Comparison of ENCODE assay signal across 1 cellular context in the genomic region with DNA sequence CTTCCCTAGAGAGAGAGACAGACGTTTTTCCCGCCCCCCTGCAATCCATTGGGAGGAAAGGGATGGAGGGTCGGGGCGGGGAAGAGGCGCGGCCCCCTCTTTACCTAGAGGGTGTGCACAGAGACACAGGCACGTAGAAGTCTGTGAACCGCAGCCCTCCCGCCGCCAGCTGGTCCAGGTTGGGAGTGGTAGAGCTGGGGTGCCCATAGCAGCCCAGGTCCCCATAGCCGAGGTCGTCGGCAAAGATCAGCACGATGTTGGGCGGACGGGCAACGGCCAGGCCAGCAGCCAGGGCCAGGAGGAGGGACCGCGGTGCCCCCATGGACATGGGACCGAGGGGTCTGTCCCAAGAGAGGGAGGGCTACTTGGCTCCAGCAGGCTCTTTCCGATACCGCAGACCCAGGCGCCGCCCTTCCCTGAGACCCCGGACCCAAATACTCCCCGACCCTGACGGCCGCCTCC.
TF ChIP-seq lines count a peak whose summit lies in the region.

No MANE protein-coding gene starts in this region.

TF ChIP-seq in neural cell, 6 proteins besides CTCF, POLR2A, EP300 and RAD21:
- TF ChIP-seq, protein P1, sequence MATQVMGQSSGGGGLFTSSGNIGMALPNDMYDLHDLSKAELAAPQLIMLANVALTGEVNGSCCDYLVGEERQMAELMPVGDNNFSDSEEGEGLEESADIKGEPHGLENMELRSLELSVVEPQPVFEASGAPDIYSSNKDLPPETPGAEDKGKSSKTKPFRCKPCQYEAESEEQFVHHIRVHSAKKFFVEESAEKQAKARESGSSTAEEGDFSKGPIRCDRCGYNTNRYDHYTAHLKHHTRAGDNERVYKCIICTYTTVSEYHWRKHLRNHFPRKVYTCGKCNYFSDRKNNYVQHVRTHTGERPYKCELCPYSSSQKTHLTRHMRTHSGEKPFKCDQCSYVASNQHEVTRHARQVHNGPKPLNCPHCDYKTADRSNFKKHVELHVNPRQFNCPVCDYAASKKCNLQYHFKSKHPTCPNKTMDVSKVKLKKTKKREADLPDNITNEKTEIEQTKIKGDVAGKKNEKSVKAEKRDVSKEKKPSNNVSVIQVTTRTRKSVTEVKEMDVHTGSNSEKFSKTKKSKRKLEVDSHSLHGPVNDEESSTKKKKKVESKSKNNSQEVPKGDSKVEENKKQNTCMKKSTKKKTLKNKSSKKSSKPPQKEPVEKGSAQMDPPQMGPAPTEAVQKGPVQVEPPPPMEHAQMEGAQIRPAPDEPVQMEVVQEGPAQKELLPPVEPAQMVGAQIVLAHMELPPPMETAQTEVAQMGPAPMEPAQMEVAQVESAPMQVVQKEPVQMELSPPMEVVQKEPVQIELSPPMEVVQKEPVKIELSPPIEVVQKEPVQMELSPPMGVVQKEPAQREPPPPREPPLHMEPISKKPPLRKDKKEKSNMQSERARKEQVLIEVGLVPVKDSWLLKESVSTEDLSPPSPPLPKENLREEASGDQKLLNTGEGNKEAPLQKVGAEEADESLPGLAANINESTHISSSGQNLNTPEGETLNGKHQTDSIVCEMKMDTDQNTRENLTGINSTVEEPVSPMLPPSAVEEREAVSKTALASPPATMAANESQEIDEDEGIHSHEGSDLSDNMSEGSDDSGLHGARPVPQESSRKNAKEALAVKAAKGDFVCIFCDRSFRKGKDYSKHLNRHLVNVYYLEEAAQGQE (IDR thresholded peaks at IDR 0.05; ENCODE audit: borderline replicate concordance): no peak
- no peak for TF ChIP-seq POLR2AphosphoS5 (IDR thresholded peaks at IDR 0.05)
